ENCODE assay signal across 22 cellular contexts in the genomic region with DNA sequence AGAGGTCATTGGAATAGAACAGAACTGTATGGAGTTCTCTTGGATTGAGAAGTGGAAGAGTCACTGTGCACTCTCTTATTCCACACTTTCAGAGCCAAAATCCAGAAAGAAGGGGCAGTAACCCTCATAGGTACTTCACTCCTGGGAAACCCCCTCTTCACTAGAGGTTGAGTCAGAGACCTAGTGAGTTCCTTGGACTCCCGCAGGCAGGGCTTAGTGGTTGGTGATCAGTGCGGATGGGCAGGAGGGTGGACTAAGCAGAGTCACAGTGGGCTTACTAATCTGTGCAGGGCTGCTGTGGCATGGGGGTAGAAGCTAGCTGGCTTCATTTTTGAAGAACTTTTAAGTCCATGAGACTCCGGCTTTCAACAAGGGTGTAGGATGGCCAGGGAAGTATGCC.
"Had no signal": no experiment of that assay in that cellular context is flagged by ENCODE, and none has a peak within 500 bp of the region (broad histone marks: within the 10 kb centered on the region; RNA-seq: fewer than 3 reads in every experiment).

No MANE protein-coding gene starts in this region.

- ATAC-seq: foreskin keratinocyte; heart left ventricle; left lobe of liver; naive thymus-derived CD4-positive, alpha-beta T cell; psoas muscle; right lobe of liver; stimulated activated naive B cell treated with anti-CD40 and anti-IgM and Interleukin-4, amounts not matched to agents 10 μg/mL and 1 μg/mL and 100 μg/mL, for 72 hours; stimulated activated naive CD8-positive, alpha-beta T cell treated with anti-CD3 and anti-CD28 coated beads, Interleukin-15, amount 100 ng/mL, for 72 hours; upper lobe of right lung had no signal

- DNase-seq: dermis blood vessel endothelial cell; erythroblast; foreskin keratinocyte; hippocampal formation; kidney glomerular epithelial cell; mammary epithelial cell; naive thymus-derived CD4-positive, alpha-beta T cell; psoas muscle; retina; spleen; stimulated activated CD4-positive, alpha-beta T cell treated with anti-CD3 and anti-CD28 coated beads, Interleukin-15, amount 100 ng/mL, for 24 hours; stimulated activated CD4-positive, alpha-beta T cell treated with anti-CD3 and anti-CD28 coated beads, Interleukin-1b, Interleukin-23, amount 100 ng/mL, for 48 hours; stimulated activated CD4-positive, alpha-beta T cell treated with anti-CD3 and anti-CD28 coated beads, Interleukin-4, amount 100 ng/mL, for 24 hours; stimulated activated naive B cell treated with anti-CD40 and anti-IgM and Interleukin-4, amounts not matched to agents 10 μg/mL and 1 μg/mL and 100 μg/mL, for 72 hours; stimulated activated naive CD8-positive, alpha-beta T cell treated with anti-CD3 and anti-CD28 coated beads, Interleukin-15, amount 100 ng/mL, for 72 hours; testis; upper lobe of right lung had no signal

- H3K27ac ChIP-seq: foreskin keratinocyte, heart left ventricle, neutrophil, psoas muscle, right lobe of liver, spleen, testis, tibial nerve, upper lobe of right lung had no signal

- H3K36me3 ChIP-seq: heart left ventricle, neutrophil, right lobe of liver, spleen, tibial nerve, upper lobe of right lung had no signal

- H3K4me1 ChIP-seq: foreskin keratinocyte, psoas muscle, testis, tibial nerve had no signal

- H3K4me3 Mint-ChIP-seq: naive thymus-derived CD4-positive, alpha-beta T cell; stimulated activated naive B cell treated with anti-CD40 and anti-IgM and Interleukin-4, amounts not matched to agents 10 μg/mL and 1 μg/mL and 100 μg/mL, for 72 hours; stimulated activated naive CD8-positive, alpha-beta T cell treated with anti-CD3 and anti-CD28 coated beads, Interleukin-15, amount 100 ng/mL, for 72 hours had no signal

- H3K36me3 Mint-ChIP-seq: stimulated activated naive B cell treated with anti-CD40 and anti-IgM and Interleukin-4, amounts not matched to agents 10 μg/mL and 1 μg/mL and 100 μg/mL, for 72 hours had no signal

- H3K9me3 ChIP-seq: heart left ventricle, neutrophil, psoas muscle, right lobe of liver, spleen, testis, tibial nerve, upper lobe of right lung had no signal

- H3K4me3 ChIP-seq: heart left ventricle, psoas muscle, right lobe of liver, spleen, testis, tibial nerve, upper lobe of right lung had no signal

- H3K9me3 Mint-ChIP-seq: naive thymus-derived CD4-positive, alpha-beta T cell; stimulated activated naive B cell treated with anti-CD40 and anti-IgM and Interleukin-4, amounts not matched to agents 10 μg/mL and 1 μg/mL and 100 μg/mL, for 72 hours; stimulated activated naive CD8-positive, alpha-beta T cell treated with anti-CD3 and anti-CD28 coated beads, Interleukin-15, amount 100 ng/mL, for 72 hours had no signal
